ENCODE assay signal across 30 cellular contexts in genomic region chr2:202720226-202720625, GRCh38.
"Had no signal": no experiment of that assay in that cellular context is flagged by ENCODE, and none has a peak within 500 bp of the region (broad histone marks: within the 10 kb centered on the region; RNA-seq: fewer than 3 reads in every experiment).

No MANE protein-coding gene starts in this region.

- H3K9ac ChIP-seq: parathyroid adenoma had no signal

- H3K4me3 ChIP-seq: ovary, psoas muscle, right lobe of liver, sigmoid colon, suprapubic skin, testis, tibial artery, transverse colon, upper lobe of left lung, vagina had no signal

- DNase-seq: naive thymus-derived CD8-positive, alpha-beta T cell; nephron progenitor cell; occipital lobe; ovary; posterior cingulate gyrus; psoas muscle; right cardiac atrium; right lobe of liver; sigmoid colon; small intestine; stimulated activated CD4-positive, alpha-beta T cell treated with anti-CD3 and anti-CD28 coated beads, Interleukin-15, amount 100 ng/mL, for 24 hours; stimulated activated CD4-positive, alpha-beta T cell treated with anti-CD3 and anti-CD28 coated beads, Interleukin-2, amount 100 ng/mL, for 24 hours; stimulated activated CD4-positive, alpha-beta T cell treated with anti-CD3 and anti-CD28 coated beads, Interleukin-2, amount 100 ng/mL, for 48 hours; stimulated activated CD4-positive, alpha-beta T cell treated with anti-CD3 and anti-CD28 coated beads, Interleukin-4, amount 100 ng/mL, for 24 hours; stimulated activated naive CD4-positive, alpha-beta T cell; stimulated activated naive CD8-positive, alpha-beta T cell treated with anti-CD3 and anti-CD28 coated beads, Interleukin-15, amount 100 ng/mL, for 72 hours; stimulated activated naive CD8-positive, alpha-beta T cell treated with anti-CD3 and anti-CD28 coated beads, Interleukin-15, Interleukin-2, amounts not matched to agents 100 U/mL and 50 U/mL, for 24 hours; substantia nigra; testis; tibial artery; transverse colon; upper lobe of left lung had no signal

- H3K27me3 ChIP-seq: ovary, right lobe of liver, sigmoid colon, suprapubic skin, testis, tibial artery, transverse colon, upper lobe of left lung, vagina had no signal

- H3K36me3 ChIP-seq: ovary, right lobe of liver, sigmoid colon, suprapubic skin, tibial artery, transverse colon, upper lobe of left lung, vagina had no signal

- H3K27me3 Mint-ChIP-seq: naive thymus-derived CD8-positive, alpha-beta T cell; natural killer cell treated with Interleukin-12 subunit alpha and Interleukin-12 subunit beta and Interleukin-15 and Interleukin-18, amount 100 ng/mL, for 72 hours; progenitor cell of endocrine pancreas; stimulated activated naive CD8-positive, alpha-beta T cell treated with anti-CD3 and anti-CD28 coated beads, Interleukin-15, amount 100 ng/mL, for 72 hours had no signal

- H3K4me1 Mint-ChIP-seq: nephron progenitor cell had no signal

- H3K9me3 ChIP-seq: ovary, psoas muscle, testis, vagina had no signal

- FAIRE-seq: small intestine, urothelium cell line had no signal

- H3K4me1 ChIP-seq: parathyroid adenoma, psoas muscle, right lobe of liver, suprapubic skin, testis, tibial artery, transverse colon, upper lobe of left lung, vagina had no signal

- H3K27ac Mint-ChIP-seq: natural killer cell treated with Interleukin-12 subunit alpha and Interleukin-12 subunit beta and Interleukin-15 and Interleukin-18, amount 100 ng/mL, for 72 hours; nephron progenitor cell; progenitor cell of endocrine pancreas; stimulated activated effector memory CD8-positive, alpha-beta T cell treated with anti-CD3 and anti-CD28 coated beads, Interleukin-12 subunit alpha, Interleukin-12 subunit beta, amount 100 ng/mL, for 72 hours had no signal

- ATAC-seq: naive thymus-derived CD8-positive, alpha-beta T cell; natural killer cell treated with Interleukin-12 subunit alpha and Interleukin-12 subunit beta and Interleukin-15 and Interleukin-18, amount 100 ng/mL, for 72 hours; psoas muscle; right cardiac atrium; right lobe of liver; stimulated activated effector memory CD8-positive, alpha-beta T cell treated with anti-CD3 and anti-CD28 coated beads, Interleukin-12 subunit alpha, Interleukin-12 subunit beta, amount 100 ng/mL, for 72 hours; stimulated activated naive CD8-positive, alpha-beta T cell treated with anti-CD3 and anti-CD28 coated beads, Interleukin-15, amount 100 ng/mL, for 72 hours; stimulated activated naive CD8-positive, alpha-beta T cell treated with anti-CD3 and anti-CD28 coated beads, Interleukin-15, Interleukin-2, amounts not matched to agents 100 U/mL and 50 U/mL, for 24 hours had no signal

- H2AFZ ChIP-seq: parathyroid adenoma had no signal

- H3K27ac ChIP-seq: ovary, parathyroid adenoma, psoas muscle, right lobe of liver, sigmoid colon, suprapubic skin, testis, tibial artery, transverse colon, upper lobe of left lung, vagina had no signal

- H3K4me3 Mint-ChIP-seq: naive thymus-derived CD8-positive, alpha-beta T cell; natural killer cell treated with Interleukin-12 subunit alpha and Interleukin-12 subunit beta and Interleukin-15 and Interleukin-18, amount 100 ng/mL, for 72 hours; nephron progenitor cell; neural crest cell; stimulated activated effector memory CD8-positive, alpha-beta T cell treated with anti-CD3 and anti-CD28 coated beads, Interleukin-12 subunit alpha, Interleukin-12 subunit beta, amount 100 ng/mL, for 72 hours; stimulated activated naive CD8-positive, alpha-beta T cell treated with anti-CD3 and anti-CD28 coated beads, Interleukin-15, amount 100 ng/mL, for 72 hours had no signal
